ENCODE assay signal across 18 cellular contexts in the genomic region with DNA sequence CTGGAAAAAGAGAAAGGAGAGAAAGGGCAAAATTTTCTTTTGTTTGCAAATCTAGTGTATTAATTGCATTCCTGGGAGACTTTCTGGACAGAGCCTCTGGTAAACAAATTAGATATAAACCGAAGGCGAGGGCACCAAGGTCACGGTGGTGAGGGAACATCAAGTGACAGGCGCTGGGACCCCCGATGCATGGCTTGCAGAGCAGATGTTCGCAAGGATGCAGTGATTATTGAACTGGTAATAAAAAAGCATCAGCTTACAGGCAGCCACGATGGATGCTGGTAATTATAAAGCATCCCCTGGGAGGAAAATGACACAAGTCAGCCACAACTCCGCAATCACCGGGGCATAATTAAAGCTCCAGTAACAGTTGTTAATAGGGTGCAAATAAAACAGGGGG.
"Had no signal": no experiment of that assay in that cellular context is flagged by ENCODE, and none has a peak within 500 bp of the region (broad histone marks: within the 10 kb centered on the region; RNA-seq: fewer than 3 reads in every experiment).

No MANE protein-coding gene starts in this region.

- DNase-seq: activated B cell treated with CpG ODN at 0.5 μM for 24 hours; activated CD4-positive, alpha-beta T cell treated with anti-CD3 and anti-CD28 coated beads for 48 hours; activated CD8-positive, alpha-beta memory T cell treated with anti-CD3 and anti-CD28 coated beads, Interleukin-2, amount 50 U/mL, for 4 hours; activated CD8-positive, alpha-beta T cell treated with anti-CD3 and anti-CD28 coated beads for 36 hours; activated gamma-delta T cell treated with Interleukin-2 at 50 U/mL for 16 hours; activated T-cell treated with anti-CD3 and anti-CD28 coated beads, Interleukin-2, amount 50 U/mL, for 72 hours; amniotic stem cell; central memory CD4-positive, alpha-beta T cell; effector CD4-positive, alpha-beta T cell; left ventricle myocardium inferior; mucosa of descending colon; pancreas; stimulated activated CD4-positive, alpha-beta T cell treated with anti-CD3 and anti-CD28 coated beads, Interleukin-2, amount 100 ng/mL, for 48 hours had no signal

- H3K4me3 ChIP-seq: coronary artery, esophagus muscularis mucosa, left ventricle myocardium inferior, mucosa of descending colon, pancreas had no signal

- H3K27me3 Mint-ChIP-seq: activated B cell treated with CpG ODN at 0.5 μM for 24 hours; stimulated activated memory B cell treated with anti-CD40 and anti-IgM and Interleukin-4, amounts not matched to agents 10 μg/mL and 1 μg/mL and 100 μg/mL, for 72 hours had no signal

- H3K4me1 Mint-ChIP-seq: activated B cell treated with CpG ODN at 0.5 μM for 24 hours; naive thymus-derived CD4-positive, alpha-beta T cell; stimulated activated memory B cell treated with anti-CD40 and anti-IgM and Interleukin-4, amounts not matched to agents 10 μg/mL and 1 μg/mL and 100 μg/mL, for 72 hours had no signal

- H3K4me3 Mint-ChIP-seq: activated B cell treated with CpG ODN at 0.5 μM for 24 hours; activated CD8-positive, alpha-beta T cell treated with anti-CD3 and anti-CD28 coated beads for 36 hours; activated naive CD8-positive, alpha-beta T cell; activated T-cell treated with anti-CD3 and anti-CD28 coated beads, Interleukin-2, amount 50 U/mL, for 72 hours; naive thymus-derived CD4-positive, alpha-beta T cell; stimulated activated memory B cell treated with anti-CD40 and anti-IgM and Interleukin-4, amounts not matched to agents 10 μg/mL and 1 μg/mL and 100 μg/mL, for 72 hours had no signal

- H3K36me3 Mint-ChIP-seq: activated naive CD8-positive, alpha-beta T cell; naive thymus-derived CD4-positive, alpha-beta T cell; stimulated activated memory B cell treated with anti-CD40 and anti-IgM and Interleukin-4, amounts not matched to agents 10 μg/mL and 1 μg/mL and 100 μg/mL, for 72 hours had no signal

- H3K9me3 Mint-ChIP-seq: activated B cell treated with CpG ODN at 0.5 μM for 24 hours; activated CD8-positive, alpha-beta T cell treated with anti-CD3 and anti-CD28 coated beads for 36 hours; activated T-cell treated with anti-CD3 and anti-CD28 coated beads, Interleukin-2, amount 50 U/mL, for 72 hours; stimulated activated memory B cell treated with anti-CD40 and anti-IgM and Interleukin-4, amounts not matched to agents 10 μg/mL and 1 μg/mL and 100 μg/mL, for 72 hours had no signal

- H3K9me3 ChIP-seq: esophagus muscularis mucosa, left ventricle myocardium inferior, mucosa of descending colon, pancreas had no signal

- H3K27ac Mint-ChIP-seq: activated B cell treated with CpG ODN at 0.5 μM for 24 hours; activated CD8-positive, alpha-beta T cell treated with anti-CD3 and anti-CD28 coated beads for 36 hours; activated naive CD8-positive, alpha-beta T cell; activated T-cell treated with anti-CD3 and anti-CD28 coated beads, Interleukin-2, amount 50 U/mL, for 72 hours; naive thymus-derived CD4-positive, alpha-beta T cell; stimulated activated memory B cell treated with anti-CD40 and anti-IgM and Interleukin-4, amounts not matched to agents 10 μg/mL and 1 μg/mL and 100 μg/mL, for 72 hours had no signal

- H3K27ac ChIP-seq: coronary artery, esophagus muscularis mucosa, left ventricle myocardium inferior, pancreas had no signal

- H3K36me3 ChIP-seq: esophagus muscularis mucosa, left ventricle myocardium inferior, pancreas had no signal

- H3K4me1 ChIP-seq: left ventricle myocardium inferior, pancreas had no signal

- ATAC-seq: activated CD8-positive, alpha-beta T cell treated with anti-CD3 and anti-CD28 coated beads for 36 hours; activated T-cell treated with anti-CD3 and anti-CD28 coated beads, Interleukin-2, amount 50 U/mL, for 72 hours; mucosa of descending colon; naive thymus-derived CD4-positive, alpha-beta T cell; pancreas; stimulated activated memory B cell treated with anti-CD40 and anti-IgM and Interleukin-4, amounts not matched to agents 10 μg/mL and 1 μg/mL and 100 μg/mL, for 72 hours had no signal

- H3K27me3 ChIP-seq: esophagus muscularis mucosa, pancreas had no signal
